Comparison of ENCODE assay signal across 25 cellular contexts in genomic region chr11:61079416-61080150, GRCh38. TPM values are rescaled to one million over a fixed set of nuclear protein-coding genes. Genes with fewer than 3 reads are reported as not detected.
DNase-seq lines count a peak whose midpoint lies in the region; ATAC-seq and TF ChIP-seq lines count a peak whose summit lies in the region.
"Had no signal": no experiment of that assay in that cellular context is flagged by ENCODE, and none has a peak within 500 bp of the region (broad histone marks: within the 10 kb centered on the region; RNA-seq: fewer than 3 reads in every experiment).

No MANE protein-coding gene starts in this region.

- TF ChIP-seq CTCF in neural progenitor cell (IDR thresholded peaks at IDR 0.05): no peak
- TF ChIP-seq CTCF in prostate gland (IDR thresholded peaks at IDR 0.05): no peak

- no peak overlapping the region for H3K9ac ChIP-seq in neural progenitor cell

- CTCF ChIA-PET in T-cell (lab: Charles Lee): interaction anchor here (0.6 to 1.2 kb wide), 5 partner anchors 8 to 56 kb away, joined by 3 to 7 read pairs (median 3); no protein-coding TSS in a partner anchor

- intact Hi-C loops in activated CD4-positive, alpha-beta T cell treated with anti-CD3 and anti-CD28 coated beads, Interleukin-2, amount 10 ng/mL, durations not matched to agents 24 days and 14 days (cut with micrococcal nuclease): loop anchor here (1.0 to 5.0 kb wide), 2 partner anchors 30 to 108 kb away; no protein-coding TSS in a partner anchor
- intact Hi-C loops in prostate gland (cut with DNase I): no loop called here

- 75% methylated on average over 12 of the region's 12 CpGs for WGBS in prostate gland

- POLR2A ChIA-PET in T-cell (lab: Charles Lee): interaction anchor here (0.5 to 1.7 kb wide), 2 partner anchors 37 to 50 kb away, joined by 3 to 11 read pairs; no protein-coding TSS in a partner anchor

- H3K27me3 ChIP-seq in neural progenitor cell: no peaks in the 10 kb centered on the region
- H3K27me3 ChIP-seq in prostate gland (replicated peaks; ENCODE audit: insufficient read depth): peaks cover 2% of the 10 kb centered on the region

- peak overlapping the region; percentile 28 for H2AFZ ChIP-seq in neural progenitor cell (replicated peaks)

- H3K9me3 Mint-ChIP-seq in activated CD4-positive, alpha-beta T cell treated with anti-CD3 and anti-CD28 coated beads, Interleukin-2, amount 10 ng/mL, durations not matched to agents 24 days and 14 days: peaks cover 5% of the 10 kb centered on the region
- H3K9me3 Mint-ChIP-seq in T-cell (peaks cover 0 to 4% (median 3%) of the 10 kb centered on the region in 3 donors), neural progenitor cell (no peaks in the 10 kb centered on the region)
- peaks cover 0 to 4% of the 10 kb centered on the region in 2 donors for H3K9me3 Mint-ChIP-seq in activated naive CD4-positive, alpha-beta T cell treated with anti-CD3 and anti-CD28 coated beads, Interleukin-2, amount 50 U/mL, for 72 hours
- H3K9me3 Mint-ChIP-seq: naive B cell had no signal

- no peak overlapping the region for H3K4me2 ChIP-seq in neural progenitor cell

- H3K4me1 ChIP-seq in neural progenitor cell (peaks cover 7% of the 10 kb centered on the region), prostate gland (replicated peaks) (no peaks in the 10 kb centered on the region)
- H3K4me1 ChIP-seq: psoas muscle had no signal

- no peaks in the 10 kb centered on the region for H3F3A ChIP-seq in neural progenitor cell (ENCODE audit: low read depth)

- no peaks in the 10 kb centered on the region for H3K27me3 Mint-ChIP-seq in activated CD4-positive, alpha-beta T cell treated with anti-CD3 and anti-CD28 coated beads, Interleukin-2, amount 10 ng/mL, durations not matched to agents 24 days and 14 days
- H3K27me3 Mint-ChIP-seq in T-cell: no peaks in the 10 kb centered on the region
- H3K27me3 Mint-ChIP-seq in neural progenitor cell (ENCODE audit: insufficient read depth, low read depth): peaks cover 9% of the 10 kb centered on the region
- H3K27me3 Mint-ChIP-seq: naive B cell had no signal

- no peak for TF ChIP-seq POLR2A in prostate gland (IDR thresholded peaks at IDR 0.05)

- no peaks in the 10 kb centered on the region for H4K20me1 ChIP-seq in neural progenitor cell (ENCODE audit: low read depth)

- H3K27ac Mint-ChIP-seq in activated CD4-positive, alpha-beta T cell treated with anti-CD3 and anti-CD28 coated beads, Interleukin-2, amount 10 ng/mL, durations not matched to agents 24 days and 14 days: peak overlapping the region; percentile 97
- H3K27ac Mint-ChIP-seq in T-cell (peak overlapping the region; percentile 99 to 100), neural progenitor cell (peak overlapping the region; percentile 83)
- peak overlapping the region; percentile 91 to 95 for H3K27ac Mint-ChIP-seq in activated naive CD4-positive, alpha-beta T cell treated with anti-CD3 and anti-CD28 coated beads, Interleukin-2, amount 50 U/mL, for 72 hours

- peaks cover 82% of the 10 kb centered on the region for H3K4me1 Mint-ChIP-seq in activated CD4-positive, alpha-beta T cell treated with anti-CD3 and anti-CD28 coated beads, Interleukin-2, amount 10 ng/mL, durations not matched to agents 24 days and 14 days
- H3K4me1 Mint-ChIP-seq in T-cell (peaks cover 89 to 96% (median 91%) of the 10 kb centered on the region in 3 donors), neural progenitor cell (peaks cover 25% of the 10 kb centered on the region)

- peak in 2 of 4 experiments; percentile 7 to 20 for ATAC-seq in T-cell (replicated peaks in 1 of 4)
- no peak for ATAC-seq in activated naive CD4-positive, alpha-beta T cell treated with anti-CD3 and anti-CD28 coated beads, Interleukin-2, amount 50 U/mL, for 72 hours
- no peak for ATAC-seq in esophagus mucosa
- ATAC-seq in GM18520 (IDR thresholded peaks at IDR 0.05; ENCODE audit: unreplicated experiment): no peak
- ATAC-seq: heart right ventricle, psoas muscle had no signal

- DNase-seq in activated CD4-positive, alpha-beta T cell treated with anti-CD3 and anti-CD28 coated beads, Interleukin-2, amount 10 ng/mL, durations not matched to agents 24 days and 14 days: peak; percentile 75
- DNase-seq in activated CD4-positive, alpha-beta T cell treated with anti-CD3 and anti-CD28 coated beads, Interleukin-2, amount 50 U/mL, for 1 hour: no peak
- peak in 8 of 34 experiments; percentile 17 to 43 (median 35) for DNase-seq in T-cell
- DNase-seq in activated naive CD4-positive, alpha-beta T cell treated with anti-CD3 and anti-CD28 coated beads, Interleukin-2, amount 50 U/mL, for 72 hours (ENCODE audit: low spot score in 2 of 2): peak in 1 of 2 donors; percentile 55
- peak; percentile 18 for DNase-seq in neural progenitor cell (ENCODE audit: low spot score)
- no peak for DNase-seq in prostate gland (ENCODE audit: low spot score)
- DNase-seq: 8988T; amygdala; cerebellar nuclear complex; DMS153; heart right ventricle; islet precursor cell; KBM-7; MV-4-11; naive B cell; NCI-H2029 treated with DMSO at 0.1 percent for 48 hours; NCI-H446 treated with DMSO at 0.1 percent for 48 hours; psoas muscle; Right ventricle myocardium superior; stimulated activated CD4-positive, alpha-beta T cell treated with anti-CD3 and anti-CD28 coated beads, Interleukin-4, amount 100 ng/mL, for 1 hour had no signal

- H3K4me3 Mint-ChIP-seq in activated CD4-positive, alpha-beta T cell treated with anti-CD3 and anti-CD28 coated beads, Interleukin-2, amount 10 ng/mL, durations not matched to agents 24 days and 14 days: peak overlapping the region; percentile 83
- H3K4me3 Mint-ChIP-seq in T-cell (peak overlapping the region; percentile 68 to 86 (median 75)), neural progenitor cell (no peak overlapping the region)
- H3K4me3 Mint-ChIP-seq: naive B cell had no signal

- peaks cover 64% of the 10 kb centered on the region for H3K36me3 Mint-ChIP-seq in activated CD4-positive, alpha-beta T cell treated with anti-CD3 and anti-CD28 coated beads, Interleukin-2, amount 10 ng/mL, durations not matched to agents 24 days and 14 days (ENCODE audit: low read depth)
- H3K36me3 Mint-ChIP-seq in T-cell (peaks cover 3% of the 10 kb centered on the region), neural progenitor cell (no peaks in the 10 kb centered on the region)
- H3K36me3 Mint-ChIP-seq in activated naive CD4-positive, alpha-beta T cell treated with anti-CD3 and anti-CD28 coated beads, Interleukin-2, amount 50 U/mL, for 72 hours: peaks cover 15 to 33% of the 10 kb centered on the region in 2 donors
- H3K36me3 Mint-ChIP-seq: naive B cell had no signal

- H3K4me3 ChIP-seq in neural progenitor cell (no peak overlapping the region), prostate gland (no peak overlapping the region)
- H3K4me3 ChIP-seq: heart right ventricle, psoas muscle, skin epidermis, thoracic aorta had no signal

- H3K36me3 ChIP-seq in neural progenitor cell (no peaks in the 10 kb centered on the region), prostate gland (no peaks in the 10 kb centered on the region)
- H3K36me3 ChIP-seq: heart right ventricle, thoracic aorta had no signal

- H3K9me3 ChIP-seq in neural progenitor cell (ENCODE audit: low read depth) (no peaks in the 10 kb centered on the region), prostate gland (no peaks in the 10 kb centered on the region)
- H3K9me3 ChIP-seq: thoracic aorta had no signal

- H3K27ac ChIP-seq in neural progenitor cell (no peak overlapping the region), prostate gland (no peak overlapping the region)
- H3K27ac ChIP-seq: psoas muscle, thoracic aorta had no signal

- H3K79me2 ChIP-seq in neural progenitor cell (ENCODE audit: low read depth): no peaks in the 10 kb centered on the region

RNA-seq across cellular contexts. Expression of gene CD5, which starts 22.7 kb away (rescaled TPM):
- 368 and 385 TPM in 2 replicates for total RNA-seq in activated CD4-positive, alpha-beta T cell treated with anti-CD3 and anti-CD28 coated beads, Interleukin-2, amount 10 ng/mL, durations not matched to agents 24 days and 14 days
- total RNA-seq in T-cell (100 to 1,000 TPM; 227 to 387 (median 255) TPM), neural progenitor cell (ENCODE audit: low replicate concordance) (not detected in 2 replicates), prostate gland (under 1 TPM; 0.18 to 0.91 TPM), esophagus mucosa (0.48 TPM)
- total RNA-seq in activated naive CD4-positive, alpha-beta T cell treated with anti-CD3 and anti-CD28 coated beads, Interleukin-2, amount 50 U/mL, for 72 hours: 100 to 1,000 TPM; 227 to 294 TPM
- total RNA-seq: lung microvascular endothelial cell, Right ventricle myocardium superior had no signal

Comparison
In these comparisons a context has a peak if more than half of its experiments do, and no peak if none do; other contexts are left out.
1. DNase-seq: peak in activated CD4-positive, alpha-beta T cell treated with anti-CD3 and anti-CD28 coated beads, Interleukin-2, amount 10 ng/mL, durations not matched to agents 24 days and 14 days (single experiment) and neural progenitor cell (single experiment); none in activated CD4-positive, alpha-beta T cell treated with anti-CD3 and anti-CD28 coated beads, Interleukin-2, amount 50 U/mL, for 1 hour (single experiment) and prostate gland (single experiment).
2. RNA of gene CD5, which starts 22.7 kb away (total RNA-seq): 368 to 385 TPM in activated CD4-positive, alpha-beta T cell treated with anti-CD3 and anti-CD28 coated beads, Interleukin-2, amount 10 ng/mL, durations not matched to agents 24 days and 14 days, 227 to 294 TPM in activated naive CD4-positive, alpha-beta T cell treated with anti-CD3 and anti-CD28 coated beads, Interleukin-2, amount 50 U/mL, for 72 hours and 227 to 387 TPM in T-cell; 0.18 to 0.91 TPM in prostate gland, 0.48 TPM in esophagus mucosa (single experiment) and not detected in neural progenitor cell; every median in the first group is over 100 times any median in the second.
3. Peak in every context shown above with its lines, with median percentiles within 50 percentile points of each other: H3K27ac Mint-ChIP-seq.